ENCODE assay signal across 33 cellular contexts in genomic region chr12:52517005-52517835, GRCh38. TPM values are rescaled to one million over a fixed set of nuclear protein-coding genes. Genes with fewer than 3 reads are reported as not detected.
DNase-seq lines count a peak whose midpoint lies in the region; ATAC-seq, FAIRE-seq and TF ChIP-seq lines count a peak whose summit lies in the region.
"Had no signal": no experiment of that assay in that cellular context is flagged by ENCODE, and none has a peak within 500 bp of the region (broad histone marks: within the 10 kb centered on the region; RNA-seq: fewer than 3 reads in every experiment).

No MANE protein-coding gene starts in this region.

- H3K4me3 ChIP-seq in colonic mucosa (no peak overlapping the region), keratinocyte (ENCODE audit: control insufficient read depth in 2 of 3, extremely low read depth in 1 of 3, insufficient read depth in 2 of 3, low read depth in 1 of 3, low read length in 3 of 3) (peak overlapping the region; percentile 49 to 96 (median 87)), subcutaneous abdominal adipose tissue (ENCODE audit: low read depth in 1 of 5, low read length in 5 of 5) (no peak overlapping the region)
- H3K4me3 ChIP-seq: BLaER1, dorsolateral prefrontal cortex, heart right ventricle, K562, mucosa of descending colon, pancreas, tibial nerve had no signal

- H2AFZ ChIP-seq in keratinocyte (ENCODE audit: control insufficient read depth, low read length): no peak overlapping the region

- TF ChIP-seq CTCF in RWPE1 (conservative IDR thresholded peaks at IDR 0.05; ENCODE audit: low read depth): no peak
- no peak for TF ChIP-seq CTCF in colonic mucosa (IDR thresholded peaks at IDR 0.05)
- TF ChIP-seq CTCF in keratinocyte (optimal IDR thresholded peaks at IDR 0.05 in 1 of 3, IDR thresholded peaks at IDR 0.05 in 1 of 3, conservative IDR thresholded peaks at IDR 0.05 in 1 of 3; ENCODE audit: extremely low read depth in 1 of 3, insufficient read depth in 2 of 3, low read length in 3 of 3): no peak

- H3K9ac ChIP-seq in colonic mucosa (ENCODE audit: low read depth in 2 of 2, low read length in 2 of 2) (no peak overlapping the region), keratinocyte (ENCODE audit: control insufficient read depth, extremely low read depth, insufficient read depth, low read length) (peak overlapping the region; percentile 92), subcutaneous abdominal adipose tissue (ENCODE audit: low read length in 5 of 5) (no peak overlapping the region)
- H3K9ac ChIP-seq: BLaER1, SK-N-SH had no signal

- H3K4me1 ChIP-seq in colonic mucosa (no peaks in the 10 kb centered on the region), keratinocyte (ENCODE audit: control insufficient read depth, extremely low read depth, insufficient read depth, low read length) (peaks cover 41% of the 10 kb centered on the region), subcutaneous abdominal adipose tissue (ENCODE audit: control insufficient read depth in 5 of 5, insufficient read depth in 5 of 5, low read length in 5 of 5) (peaks cover 3 to 51% (median 37%) of the 10 kb centered on the region in 5 donors)
- H3K4me1 ChIP-seq: BLaER1, heart right ventricle had no signal

- H3K9me1 ChIP-seq in keratinocyte (ENCODE audit: control insufficient read depth, extremely low read depth, insufficient read depth, low read length): no peaks in the 10 kb centered on the region

- H3K4me2 ChIP-seq in keratinocyte (ENCODE audit: control insufficient read depth, extremely low read depth, insufficient read depth, low read depth, low read length): peak overlapping the region; percentile 96
- H3K4me2 ChIP-seq: BLaER1, SK-N-SH had no signal

- POLR2A ChIA-PET in RWPE1 (lab: Yijun Ruan, JAX; ENCODE audit: low non-redundant PET): interaction anchor here (0.7 kb wide), 1 partner anchor 341 kb away, joined by 3 read pairs; no protein-coding TSS in a partner anchor

- no peak for DNase-seq in RWPE1 (ENCODE audit: low spot score)
- peak; percentile 5 for DNase-seq in colonic mucosa
- peak; percentile 66 for DNase-seq in keratinocyte (ENCODE audit: low read depth, low spot score)
- no peak for DNase-seq in HPDE6-E6E7 (ENCODE audit: extremely low spot score)
- DNase-seq in stimulated activated CD4-positive, alpha-beta T cell treated with anti-CD3 and anti-CD28 coated beads, Interleukin-2, amount 100 ng/mL, for 24 hours: no peak
- DNase-seq: activated CD4-positive, alpha-beta T cell treated with anti-CD3 and anti-CD28 coated beads, Interleukin-2, amount 10 ng/mL, durations not matched to agents 24 days and 14 days; activated T-cell treated with anti-CD3 and anti-CD28 coated beads, Interleukin-2, amount 50 U/mL, for 72 hours; cerebellar nuclear complex; DMS153; heart right ventricle; kidney glomerular epithelial cell; mucosa of descending colon; NCI-H1092 treated with DMSO at 0.1 percent for 48 hours; NCI-H187; NCI-H2171 treated with DMSO at 0.1 percent for 48 hours; NCI-H510A; nephron progenitor cell; pancreas; retina; SK-N-SH; stimulated activated CD8-positive, alpha-beta memory T cell treated with anti-CD3 and anti-CD28 coated beads, Interleukin-4, amount 100 ng/mL, for 48 hours had no signal

- no peak for ATAC-seq in GM19463 (IDR thresholded peaks at IDR 0.05; ENCODE audit: unreplicated experiment)
- ATAC-seq: activated T-cell treated with anti-CD3 and anti-CD28 coated beads, Interleukin-2, amount 50 U/mL, for 72 hours; heart right ventricle; K562; mucosa of descending colon; pancreas; Right ventricle myocardium inferior; WTC11 had no signal

- CTCF ChIA-PET in RWPE1 (lab: Yijun Ruan, JAX): interaction anchor here (0.6 kb wide), 1 partner anchor 126 kb away, joined by 3 read pairs; no protein-coding TSS in a partner anchor

- H3K79me2 ChIP-seq in keratinocyte (ENCODE audit: control insufficient read depth, insufficient read depth, low read length): peaks cover 22% of the 10 kb centered on the region

- H4K20me1 ChIP-seq in keratinocyte (ENCODE audit: control insufficient read depth, extremely low read depth, insufficient read depth, low read length): peaks cover 45% of the 10 kb centered on the region
- H4K20me1 ChIP-seq: BLaER1 had no signal

- H3K27ac ChIP-seq in RWPE1: peak overlapping the region; percentile 100
- H3K27ac ChIP-seq in colonic mucosa: no peak overlapping the region
- H3K27ac ChIP-seq in keratinocyte (ENCODE audit: control insufficient read depth, insufficient read depth, low read length): peak overlapping the region; percentile 98
- peak overlapping the region; percentile 71 for H3K27ac ChIP-seq in subcutaneous abdominal adipose tissue (ENCODE audit: low read depth, low read length)
- H3K27ac ChIP-seq: BLaER1, heart right ventricle, pancreas had no signal

- H3K9me3 ChIP-seq in colonic mucosa (no peaks in the 10 kb centered on the region), keratinocyte (ENCODE audit: control insufficient read depth, low read depth, low read length) (no peaks in the 10 kb centered on the region), subcutaneous abdominal adipose tissue (ENCODE audit: control insufficient read depth in 5 of 5, low read length in 5 of 5) (no peaks in the 10 kb centered on the region)
- H3K9me3 ChIP-seq: BLaER1, heart right ventricle, mucosa of descending colon, pancreas, SK-N-SH, tibial nerve had no signal

- H3K27me3 ChIP-seq in colonic mucosa: no peaks in the 10 kb centered on the region
- no peaks in the 10 kb centered on the region for H3K27me3 ChIP-seq in keratinocyte (ENCODE audit: control insufficient read depth, extremely low read depth, insufficient read depth, low read length)
- no peaks in the 10 kb centered on the region for H3K27me3 ChIP-seq in subcutaneous abdominal adipose tissue (ENCODE audit: control insufficient read depth in 5 of 5, insufficient read depth in 4 of 5, low read length in 5 of 5)
- H3K27me3 ChIP-seq: BLaER1, dorsolateral prefrontal cortex, pancreas, tibial nerve had no signal

- intact Hi-C loops in colonic mucosa (cut with DNase I): no loop called here

- peak; percentile 90 for FAIRE-seq in keratinocyte (lab: Jason Lieb, UNC)
- FAIRE-seq: H54, K562, pancreas had no signal

- dilution Hi-C loops in keratinocyte (cut with MboI; ENCODE audit: extremely low pct_ligation_motif_present, low sequenced_read_pairs): no loop called here

- H3K36me3 ChIP-seq in colonic mucosa: no peaks in the 10 kb centered on the region
- H3K36me3 ChIP-seq in keratinocyte (ENCODE audit: control insufficient read depth in 2 of 2, extremely low read depth in 1 of 2, insufficient read depth in 2 of 2, low read length in 2 of 2): peaks cover 22 to 45% of the 10 kb centered on the region in 2 experiments
- no peaks in the 10 kb centered on the region for H3K36me3 ChIP-seq in subcutaneous abdominal adipose tissue (ENCODE audit: control insufficient read depth in 5 of 5, insufficient read depth in 5 of 5, low read length in 5 of 5)
- H3K36me3 ChIP-seq: BLaER1, heart right ventricle, pancreas, tibial nerve had no signal

RNA-seq across cellular contexts. Expression of gene KRT5, which starts 3.0 kb away (rescaled TPM):
- total RNA-seq in colonic mucosa: not detected
- polyA plus RNA-seq in keratinocyte: 14,274 to 15,814 TPM (median 15,322 TPM) in 3 replicates
- 65,106 TPM for polyA plus RNA-seq in keratinocyte (2011; ENCODE audit: low read depth)
- polyA plus RNA-seq in keratinocyte (2011; cell fraction: cytosol; rRNA removed): 14,617 and 16,515 TPM in 2 replicates
- polyA plus RNA-seq in keratinocyte (2011; cell fraction: nucleus; rRNA removed): 13,124 and 13,753 TPM in 2 replicates
- 14,417 and 19,307 TPM in 2 replicates for polyA plus RNA-seq in keratinocyte (2012; ENCODE audit: low replicate concordance)
- 14,077 to 29,017 TPM (median 19,306 TPM) in 3 replicates for polyA minus RNA-seq in keratinocyte
- 38,935 TPM for polyA minus RNA-seq in keratinocyte (2011; cell fraction: cytosol; rRNA and poly(A)+ RNA removed)
- polyA minus RNA-seq in keratinocyte (2011; cell fraction: nucleus; rRNA and poly(A)+ RNA removed): 7,770 and 7,938 TPM in 2 replicates
- total RNA-seq: activated CD4-positive, alpha-beta T cell treated with anti-CD3 and anti-CD28 coated beads, Interleukin-2, amount 10 ng/mL, durations not matched to agents 24 days and 14 days; activated T-cell treated with anti-CD3 and anti-CD28 coated beads, Interleukin-2, amount 50 U/mL, for 72 hours; K562; lung microvascular endothelial cell; T-helper 1 cell treated with Interleukin-12 subunit alpha and Interleukin-12 subunit beta and Interleukin-4 antibody, amounts not matched to agents 30 ng/mL and 1 ng/mL, for 36 hours; WTC11 had no signal
- polyA plus RNA-seq: SK-N-SH had no signal

RNA-seq across cellular contexts. Expression of gene KRT6A, which starts 24.2 kb away (rescaled TPM):
- not detected for total RNA-seq in colonic mucosa
- 10,395 to 23,012 TPM (median 12,338 TPM) in 3 replicates for polyA plus RNA-seq in keratinocyte
- polyA plus RNA-seq in keratinocyte (2011; ENCODE audit: low read depth): 36,695 TPM
- polyA plus RNA-seq in keratinocyte (2011; cell fraction: cytosol; rRNA removed): 11,622 and 15,916 TPM in 2 replicates
- 13,095 and 13,115 TPM in 2 replicates for polyA plus RNA-seq in keratinocyte (2011; cell fraction: nucleus; rRNA removed)
- 9,877 and 13,559 TPM in 2 replicates for polyA plus RNA-seq in keratinocyte (2012; ENCODE audit: low replicate concordance)
- 12,898 to 17,765 TPM (median 16,942 TPM) in 3 replicates for polyA minus RNA-seq in keratinocyte
- 17,686 TPM for polyA minus RNA-seq in keratinocyte (2011; cell fraction: cytosol; rRNA and poly(A)+ RNA removed)
- polyA minus RNA-seq in keratinocyte (2011; cell fraction: nucleus; rRNA and poly(A)+ RNA removed): 6,738 and 7,678 TPM in 2 replicates
- total RNA-seq: activated CD4-positive, alpha-beta T cell treated with anti-CD3 and anti-CD28 coated beads, Interleukin-2, amount 10 ng/mL, durations not matched to agents 24 days and 14 days; activated T-cell treated with anti-CD3 and anti-CD28 coated beads, Interleukin-2, amount 50 U/mL, for 72 hours; K562; lung microvascular endothelial cell; T-helper 1 cell treated with Interleukin-12 subunit alpha and Interleukin-12 subunit beta and Interleukin-4 antibody, amounts not matched to agents 30 ng/mL and 1 ng/mL, for 36 hours; WTC11 had no signal
- polyA plus RNA-seq: SK-N-SH had no signal

RNA-seq across cellular contexts. Expression of gene KRT71, which starts 35.7 kb away (rescaled TPM):
- not detected for total RNA-seq in colonic mucosa
- not detected in 3 replicates for polyA plus RNA-seq in keratinocyte
- polyA plus RNA-seq in keratinocyte (2011; ENCODE audit: low read depth): not detected
- not detected in 2 replicates for polyA plus RNA-seq in keratinocyte (2011; cell fraction: cytosol; rRNA removed)
- polyA plus RNA-seq in keratinocyte (2011; cell fraction: nucleus; rRNA removed): not detected in 2 replicates
- not detected in 2 replicates for polyA plus RNA-seq in keratinocyte (2012; ENCODE audit: low replicate concordance)
- not detected in 3 replicates for polyA minus RNA-seq in keratinocyte
- polyA minus RNA-seq in keratinocyte (2011; cell fraction: cytosol; rRNA and poly(A)+ RNA removed): not detected
- not detected in 2 replicates for polyA minus RNA-seq in keratinocyte (2011; cell fraction: nucleus; rRNA and poly(A)+ RNA removed)
- total RNA-seq: activated CD4-positive, alpha-beta T cell treated with anti-CD3 and anti-CD28 coated beads, Interleukin-2, amount 10 ng/mL, durations not matched to agents 24 days and 14 days; activated T-cell treated with anti-CD3 and anti-CD28 coated beads, Interleukin-2, amount 50 U/mL, for 72 hours; heart right ventricle; K562; lung microvascular endothelial cell; mucosa of descending colon; pancreas; Right ventricle myocardium inferior; T-helper 1 cell treated with Interleukin-12 subunit alpha and Interleukin-12 subunit beta and Interleukin-4 antibody, amounts not matched to agents 30 ng/mL and 1 ng/mL, for 36 hours; tibial nerve; WTC11 had no signal
- polyA plus RNA-seq: adipose tissue, heart right ventricle, K562, pancreas, SK-N-SH had no signal

RNA-seq across cellular contexts. Expression of gene KRT6C, which starts 43.6 kb away (rescaled TPM):
- not detected for total RNA-seq in colonic mucosa
- 203 to 1,358 TPM (median 357 TPM) in 3 replicates for polyA plus RNA-seq in keratinocyte
- polyA plus RNA-seq in keratinocyte (2011; ENCODE audit: low read depth): 180 TPM
- polyA plus RNA-seq in keratinocyte (2011; cell fraction: cytosol; rRNA removed): 276 and 391 TPM in 2 replicates
- polyA plus RNA-seq in keratinocyte (2011; cell fraction: nucleus; rRNA removed): 374 and 380 TPM in 2 replicates
- 210 and 280 TPM in 2 replicates for polyA plus RNA-seq in keratinocyte (2012; ENCODE audit: low replicate concordance)
- polyA minus RNA-seq in keratinocyte: 453 to 1,813 TPM (median 710 TPM) in 3 replicates
- 562 TPM for polyA minus RNA-seq in keratinocyte (2011; cell fraction: cytosol; rRNA and poly(A)+ RNA removed)
- polyA minus RNA-seq in keratinocyte (2011; cell fraction: nucleus; rRNA and poly(A)+ RNA removed): 354 and 380 TPM in 2 replicates
- total RNA-seq: activated CD4-positive, alpha-beta T cell treated with anti-CD3 and anti-CD28 coated beads, Interleukin-2, amount 10 ng/mL, durations not matched to agents 24 days and 14 days; activated T-cell treated with anti-CD3 and anti-CD28 coated beads, Interleukin-2, amount 50 U/mL, for 72 hours; dorsolateral prefrontal cortex; heart right ventricle; K562; lung microvascular endothelial cell; pancreas; Right ventricle myocardium inferior; T-helper 1 cell treated with Interleukin-12 subunit alpha and Interleukin-12 subunit beta and Interleukin-4 antibody, amounts not matched to agents 30 ng/mL and 1 ng/mL, for 36 hours; tibial nerve; WTC11 had no signal
- polyA plus RNA-seq: K562, pancreas, SK-N-SH had no signal

RNA-seq across cellular contexts. Expression of gene KRT74, which starts 56.4 kb away (rescaled TPM):
- not detected for total RNA-seq in colonic mucosa
- polyA plus RNA-seq in keratinocyte: 0.10 to 0.36 TPM (median 0.17 TPM) in 3 replicates
- not detected for polyA plus RNA-seq in keratinocyte (2011; ENCODE audit: low read depth)
- polyA plus RNA-seq in keratinocyte (2011; cell fraction: cytosol; rRNA removed): 0.07 and 0.12 TPM in 2 replicates
- 0.98 and 1.1 TPM in 2 replicates for polyA plus RNA-seq in keratinocyte (2011; cell fraction: nucleus; rRNA removed)
- 0.07 and 0.24 TPM in 2 replicates for polyA plus RNA-seq in keratinocyte (2012; ENCODE audit: low replicate concordance)
- polyA minus RNA-seq in keratinocyte: 0.19 TPM in 1 of 3 replicates, not detected in the others
- not detected for polyA minus RNA-seq in keratinocyte (2011; cell fraction: cytosol; rRNA and poly(A)+ RNA removed)
- 0.23 TPM in 1 of 2 replicates, not detected in the other for polyA minus RNA-seq in keratinocyte (2011; cell fraction: nucleus; rRNA and poly(A)+ RNA removed)
- total RNA-seq: activated CD4-positive, alpha-beta T cell treated with anti-CD3 and anti-CD28 coated beads, Interleukin-2, amount 10 ng/mL, durations not matched to agents 24 days and 14 days; dorsolateral prefrontal cortex; K562; lung microvascular endothelial cell; mucosa of descending colon; pancreas; Right ventricle myocardium inferior; T-helper 1 cell treated with Interleukin-12 subunit alpha and Interleukin-12 subunit beta and Interleukin-4 antibody, amounts not matched to agents 30 ng/mL and 1 ng/mL, for 36 hours; tibial nerve; WTC11 had no signal
- polyA plus RNA-seq: adipose tissue, heart right ventricle, K562, pancreas, SK-N-SH had no signal

Comparison
In these comparisons a context has a peak if more than half of its experiments do, and no peak if none do; other contexts are left out.
1. DNase-seq: peak in colonic mucosa (single experiment) and keratinocyte (single experiment); none in RWPE1 (single experiment), HPDE6-E6E7 (single experiment) and stimulated activated CD4-positive, alpha-beta T cell treated with anti-CD3 and anti-CD28 coated beads, Interleukin-2, amount 100 ng/mL, for 24 hours (0 of 2).
2. H3K4me3 ChIP-seq: peak in keratinocyte (3 of 3); none in colonic mucosa (single experiment) and subcutaneous abdominal adipose tissue (0 of 5).